ENCODE assay signal across 16 cellular contexts in the genomic region with DNA sequence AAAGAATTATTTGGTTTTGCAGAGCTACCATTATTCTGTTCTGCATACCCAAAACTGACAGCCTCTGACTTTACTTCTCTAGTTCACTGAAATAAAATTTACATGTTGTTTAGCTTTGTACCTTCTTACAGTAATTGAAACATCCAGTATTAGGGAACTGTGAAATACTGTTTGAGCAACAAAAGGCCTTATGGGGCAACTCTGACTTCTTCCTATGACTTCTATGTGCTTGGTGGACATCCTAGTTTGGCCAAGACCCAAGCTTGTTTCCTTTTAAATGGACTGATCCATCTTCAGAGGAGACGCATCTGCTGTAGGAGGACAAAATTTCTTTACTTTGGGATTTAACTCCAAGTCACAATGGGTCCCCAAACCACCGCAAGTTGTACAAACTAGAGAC. TPM values are rescaled to one million over a fixed set of nuclear protein-coding genes. Genes with fewer than 3 reads are reported as not detected.
DNase-seq lines count a peak whose midpoint lies in the region; ATAC-seq, FAIRE-seq and TF ChIP-seq lines count a peak whose summit lies in the region.
"Had no signal": no experiment of that assay in that cellular context is flagged by ENCODE, and none has a peak within 500 bp of the region (broad histone marks: within the 10 kb centered on the region; RNA-seq: fewer than 3 reads in every experiment).

No MANE protein-coding gene starts in this region.

- TF ChIP-seq EP300 in HepG2 (IDR thresholded peaks at IDR 0.05; ENCODE audit: low read depth in 2 of 2, low read length in 2 of 2) (no peak), HepG2 (CRISPR knock-in tag; IDR thresholded peaks at IDR 0.05; ENCODE audit: borderline replicate concordance) (no peak)

- no peak for TF ChIP-seq CTCF in right lobe of liver (IDR thresholded peaks at IDR 0.05)
- no peak for TF ChIP-seq CTCF in HepG2 (CRISPR knock-in tag; IDR thresholded peaks at IDR 0.05)
- TF ChIP-seq CTCF in endothelial cell of umbilical vein (IDR thresholded peaks at IDR 0.05; ENCODE audit: extremely low read depth in 1 of 2, insufficient read depth in 1 of 2, low read depth in 1 of 2, low read length in 2 of 2): no peak
- TF ChIP-seq CTCF in neutrophil (IDR thresholded peaks at IDR 0.05): no peak
- TF ChIP-seq CTCF in vagina (IDR thresholded peaks at IDR 0.05): no peak
- no peak for TF ChIP-seq CTCF in foreskin keratinocyte (conservative IDR thresholded peaks at IDR 0.05)

- H3K4me1 ChIP-seq in right lobe of liver (no peaks in the 10 kb centered on the region), HepG2 (ENCODE audit: insufficient read depth, low read length) (no peaks in the 10 kb centered on the region), endothelial cell of umbilical vein (ENCODE audit: control insufficient read depth, extremely low read depth, insufficient read depth, low read length) (no peaks in the 10 kb centered on the region), neutrophil (ENCODE audit: control insufficient read depth in 1 of 2, insufficient read depth in 1 of 2, low read depth in 1 of 2, low read length in 1 of 2) (peaks cover 40 to 48% of the 10 kb centered on the region in 2 experiments), vagina (peaks cover 10% of the 10 kb centered on the region), foreskin keratinocyte (no peaks in the 10 kb centered on the region)

- H3K36me3 ChIP-seq in right lobe of liver: peaks cover 0 to 34% (median 8%) of the 10 kb centered on the region in 4 donors
- peaks cover 6 to 28% of the 10 kb centered on the region in 2 experiments; a peak in 4 of 5 replicates for H3K36me3 ChIP-seq in HepG2 (replicated peaks in 1 of 2; ENCODE audit: control insufficient read depth in 1 of 2, insufficient read depth in 2 of 2, low read length in 2 of 2)
- H3K36me3 ChIP-seq in endothelial cell of umbilical vein (ENCODE audit: control insufficient read depth in 2 of 2, extremely low read depth in 1 of 2, insufficient read depth in 2 of 2, low read length in 2 of 2): peaks cover 2 to 3% of the 10 kb centered on the region in 2 experiments
- H3K36me3 ChIP-seq in neutrophil: peaks cover 3% of the 10 kb centered on the region
- peaks cover 0 to 15% of the 10 kb centered on the region in 2 donors for H3K36me3 ChIP-seq in vagina

- peak in 3 of 4 donors; percentile 18 to 45 (median 31) for ATAC-seq in right lobe of liver
- no peak for ATAC-seq in HepG2
- no peak for ATAC-seq in foreskin keratinocyte
- ATAC-seq in left ventricle myocardium superior: no peak
- ATAC-seq: GM12878 had no signal

- TF ChIP-seq POLR2A in right lobe of liver (IDR thresholded peaks at IDR 0.05) (no peak), HepG2 (IDR thresholded peaks at IDR 0.05; ENCODE audit: insufficient read depth in 1 of 2, low read depth in 2 of 2, low read length in 2 of 2) (no peak), endothelial cell of umbilical vein (IDR thresholded peaks at IDR 0.05; ENCODE audit: low read depth, low read length) (no peak), vagina (IDR thresholded peaks at IDR 0.05) (no peak)

- H3K9me1 ChIP-seq in endothelial cell of umbilical vein (replicated peaks; ENCODE audit: control insufficient read depth, extremely low read depth, insufficient read depth, low read length): no peaks in the 10 kb centered on the region

- dilution Hi-C loops in endothelial cell of umbilical vein (cut with MboI; ENCODE audit: extremely low pct_ligation_motif_present, low sequenced_read_pairs): no loop called here

- no peaks in the 10 kb centered on the region for H3K9me3 ChIP-seq in right lobe of liver
- no peaks in the 10 kb centered on the region for H3K9me3 ChIP-seq in HepG2 (ENCODE audit: low read length)
- H3K9me3 ChIP-seq in endothelial cell of umbilical vein (replicated peaks; ENCODE audit: control insufficient read depth, insufficient read depth, low read length): no peaks in the 10 kb centered on the region
- no peaks in the 10 kb centered on the region for H3K9me3 ChIP-seq in neutrophil
- no peaks in the 10 kb centered on the region for H3K9me3 ChIP-seq in vagina

- DNase-seq in right lobe of liver (no peak), HepG2 (ENCODE audit: low spot score) (no peak), endothelial cell of umbilical vein (ENCODE audit: low read depth, low spot score) (no peak), nucleus accumbens (lab: John Stamatoyannopoulos, UW) (no peak), vagina (ENCODE audit: extremely low spot score in 2 of 2) (no peak), foreskin keratinocyte (no peak), left ventricle myocardium superior (no peak)
- DNase-seq: 8988T; C1 segment of cervical spinal cord; CD4-positive, alpha-beta memory T cell; DMS79; HCEC 1CT; HFFc6 had no signal

- TF ChIP-seq RAD21 in HepG2 (CRISPR knock-in tag; IDR thresholded peaks at IDR 0.05): no peak

- H3K4me2 ChIP-seq in HepG2 (ENCODE audit: low read depth, low read length) (no peak overlapping the region), endothelial cell of umbilical vein (ENCODE audit: insufficient read depth, low read length) (no peak overlapping the region)

- CTCF ChIA-PET in HepG2 (lab: Yijun Ruan, JAX; ENCODE audit: low intra/inter-chr PET ratio, low total read pairs): no interaction called here
- CTCF ChIA-PET in endothelial cell of umbilical vein (lab: Charles Lee): interaction anchor here (1.3 kb wide), 1 partner anchor 281 kb away, joined by 4 read pairs; no protein-coding TSS in a partner anchor

- H3K4me3 ChIP-seq in right lobe of liver (no peak overlapping the region), HepG2 (replicated peaks in 1 of 3; ENCODE audit: insufficient read depth in 1 of 3, low read depth in 2 of 3, low read length in 3 of 3) (no peak overlapping the region), endothelial cell of umbilical vein (replicated peaks in 1 of 3; ENCODE audit: insufficient read depth in 1 of 3, low read depth in 1 of 3, low read length in 3 of 3) (no peak overlapping the region), neutrophil (ENCODE audit: low read depth in 1 of 2, low read length in 1 of 2) (peak overlapping the region; percentile 14 to 34), vagina (no peak overlapping the region)
- H3K4me3 ChIP-seq: GM12878 had no signal

- BruUV-seq in HepG2 (replicated peaks; lab: Mats Ljungman, UMichigan): no TSS peak
- BruUV-seq in endothelial cell of umbilical vein (replicated peaks; lab: Mats Ljungman, UMichigan): no TSS peak

- H3K79me2 ChIP-seq in HepG2 (ENCODE audit: insufficient read depth, low read length) (no peaks in the 10 kb centered on the region), endothelial cell of umbilical vein (ENCODE audit: control insufficient read depth, insufficient read depth, low read length) (peaks cover 2% of the 10 kb centered on the region)

- H3K27me3 ChIP-seq in right lobe of liver: no peaks in the 10 kb centered on the region
- no peaks in the 10 kb centered on the region for H3K27me3 ChIP-seq in HepG2 (ENCODE audit: control insufficient read depth in 1 of 2, insufficient read depth in 2 of 2, low read length in 2 of 2)
- H3K27me3 ChIP-seq in endothelial cell of umbilical vein (ENCODE audit: control insufficient read depth in 2 of 2, insufficient read depth in 2 of 2, low read length in 2 of 2): no peaks in the 10 kb centered on the region
- H3K27me3 ChIP-seq in neutrophil: no peaks in the 10 kb centered on the region
- no peaks in the 10 kb centered on the region for H3K27me3 ChIP-seq in vagina
- H3K27me3 ChIP-seq in foreskin keratinocyte: no peaks in the 10 kb centered on the region

- in situ Hi-C loops in HepG2 (cut with HindIII; ENCODE audit: extremely low pct_ligation_motif_present, low pct_unique_long_range_greater_than_20kb): no loop called here

- intact Hi-C loops in right lobe of liver (cut with DNase I): no loop called here
- intact Hi-C loops in HepG2 (cut with micrococcal nuclease; ENCODE audit: unreplicated experiment): no loop called here
- intact Hi-C loops in endothelial cell of umbilical vein (cut with micrococcal nuclease): no loop called here
- intact Hi-C loops in vagina (cut with DNase I): no loop called here
- intact Hi-C loops in left ventricle myocardium superior (cut with micrococcal nuclease): no loop called here

- 58% methylated on average over 2 of the region's 2 CpGs for WGBS in right lobe of liver (ENCODE audit: insufficient coverage, low coverage, low lambda C conversion rate, missing lambda C conversion rate)
- 100% methylated on average over 2 of the region's 2 CpGs for WGBS in HepG2 (ENCODE audit: low lambda C conversion rate)

- POLR2A ChIA-PET in HepG2 (lab: Yijun Ruan, JAX): no interaction called here
- POLR2A ChIA-PET in endothelial cell of umbilical vein (lab: Charles Lee): interaction anchor here (0.8 kb wide), 1 partner anchor 50 kb away, joined by 3 read pairs; the partner anchor contains the start of gene SNX3

- H3K27ac ChIP-seq in right lobe of liver: no peak overlapping the region
- no peak overlapping the region for H3K27ac ChIP-seq in HepG2 (ENCODE audit: extremely low read length, insufficient read depth, low read length)
- no peak overlapping the region for H3K27ac ChIP-seq in endothelial cell of umbilical vein (ENCODE audit: insufficient read depth, low read depth, low read length)
- peak overlapping the region; percentile 88 for H3K27ac ChIP-seq in neutrophil
- no peak overlapping the region for H3K27ac ChIP-seq in vagina
- H3K27ac ChIP-seq in foreskin keratinocyte: no peak overlapping the region

- H2AFZ ChIP-seq in HepG2 (ENCODE audit: low read length): no peak overlapping the region
- no peak overlapping the region for H2AFZ ChIP-seq in endothelial cell of umbilical vein (ENCODE audit: low read depth, low read length)

- H4K20me1 ChIP-seq in HepG2 (ENCODE audit: insufficient read depth, low read length) (no peaks in the 10 kb centered on the region), endothelial cell of umbilical vein (replicated peaks; ENCODE audit: control insufficient read depth, extremely low read depth, insufficient read depth, low read length) (no peaks in the 10 kb centered on the region)

- FAIRE-seq in HepG2 (lab: Jason Lieb, UNC): no peak
- FAIRE-seq in endothelial cell of umbilical vein (lab: Jason Lieb, UNC): peak; percentile 21
- FAIRE-seq: GM12878, H1 had no signal

- no peak overlapping the region for H3K9ac ChIP-seq in HepG2 (ENCODE audit: insufficient read depth, low read depth, low read length)
- H3K9ac ChIP-seq in endothelial cell of umbilical vein (replicated peaks; ENCODE audit: extremely low read depth, insufficient read depth, low read length): no peak overlapping the region

RNA-seq across cellular contexts. Expression of gene NR2E1, which starts 44.7 kb away (rescaled TPM):
- not detected for total RNA-seq in right lobe of liver
- total RNA-seq in HepG2 (2016; rRNA removed; fragmentation: Illumina TruSeq; extraction: Trizol): not detected in 2 replicates
- not detected in 2 replicates for total RNA-seq in HepG2 (2016; cell fraction: cytosol; rRNA removed; fragmentation: Illumina TruSeq; extraction: Trizol; ENCODE audit: low read depth)
- total RNA-seq in HepG2 (2016; cell fraction: insoluble cytoplasmic fraction; rRNA removed; fragmentation: Illumina TruSeq; extraction: Trizol): not detected in 2 replicates
- not detected in 2 replicates for total RNA-seq in HepG2 (2016; cell fraction: membrane; rRNA removed; fragmentation: Illumina TruSeq; extraction: Trizol)
- not detected in 2 replicates for total RNA-seq in HepG2 (2016; cell fraction: nucleus; rRNA removed; fragmentation: Illumina TruSeq; extraction: Trizol)
- not detected in 2 replicates for polyA plus RNA-seq in HepG2 (2011; rRNA removed)
- not detected in 2 replicates for polyA plus RNA-seq in HepG2 (2011; cell fraction: cytosol; rRNA removed)
- not detected in 2 replicates for polyA plus RNA-seq in HepG2 (2011; cell fraction: nucleus; rRNA removed)
- polyA plus RNA-seq in HepG2 (2012): not detected in 2 replicates
- not detected in 2 replicates for polyA plus RNA-seq in HepG2 (2016; cell fraction: cytosol; fragmentation: Illumina TruSeq; extraction: Trizol; ENCODE audit: low read depth)
- not detected in 2 replicates for polyA plus RNA-seq in HepG2 (2016; cell fraction: insoluble cytoplasmic fraction; fragmentation: Illumina TruSeq; extraction: Trizol; ENCODE audit: low read depth)
- not detected in 2 replicates for polyA plus RNA-seq in HepG2 (2016; cell fraction: membrane; fragmentation: Illumina TruSeq; extraction: Trizol; ENCODE audit: low read depth)
- polyA plus RNA-seq in HepG2 (2016; cell fraction: nucleus; fragmentation: Illumina TruSeq; extraction: Trizol; ENCODE audit: insufficient read depth, low read depth): not detected in 2 replicates
- not detected in 2 replicates for polyA minus RNA-seq in HepG2 (2011; rRNA and poly(A)+ RNA removed; ENCODE audit: low replicate concordance)
- not detected in 2 replicates for polyA minus RNA-seq in HepG2 (2011; cell fraction: cytosol; rRNA and poly(A)+ RNA removed)
- polyA minus RNA-seq in HepG2 (2011; cell fraction: nucleus; rRNA and poly(A)+ RNA removed): not detected in 2 replicates
- not detected in 2 replicates for total RNA-seq in endothelial cell of umbilical vein
- not detected in 2 replicates for polyA plus RNA-seq in endothelial cell of umbilical vein
- polyA plus RNA-seq in endothelial cell of umbilical vein (2011; cell fraction: cytosol; rRNA removed): not detected in 2 replicates
- polyA plus RNA-seq in endothelial cell of umbilical vein (2011; cell fraction: nucleus; rRNA removed): not detected in 2 replicates
- polyA plus RNA-seq in endothelial cell of umbilical vein (2012): not detected in 2 replicates
- polyA minus RNA-seq in endothelial cell of umbilical vein: not detected in 2 replicates
- not detected for polyA minus RNA-seq in endothelial cell of umbilical vein (2011; cell fraction: cytosol; rRNA and poly(A)+ RNA removed)
- polyA minus RNA-seq in endothelial cell of umbilical vein (2011; cell fraction: nucleus; rRNA and poly(A)+ RNA removed): not detected in 2 replicates
- total RNA-seq in vagina: not detected
- not detected in 2 replicates for total RNA-seq in foreskin keratinocyte
- not detected in 2 replicates for polyA plus RNA-seq in foreskin keratinocyte
- total RNA-seq in left ventricle myocardium superior: not detected
- total RNA-seq: CD4-positive, alpha-beta memory T cell; GM12878; H1; HFFc6 had no signal
- polyA plus RNA-seq: CD4-positive, alpha-beta memory T cell; GM12878; H1 had no signal

RNA-seq across cellular contexts. Expression of gene SNX3, which starts 50.3 kb away (rescaled TPM):
- total RNA-seq in right lobe of liver (100 to 1,000 TPM in 4 of 6 experiments, 10 to 100 TPM in 2; 76.8 to 191 (median 111) TPM), HepG2 (2016; rRNA removed; fragmentation: Illumina TruSeq; extraction: Trizol) (84.9 and 111 TPM in 2 replicates), endothelial cell of umbilical vein (141 and 155 TPM in 2 replicates), vagina (123 TPM), foreskin keratinocyte (123 and 125 TPM in 2 replicates), left ventricle myocardium superior (268 TPM)
- 76.5 and 88.5 TPM in 2 replicates for total RNA-seq in HepG2 (2016; cell fraction: cytosol; rRNA removed; fragmentation: Illumina TruSeq; extraction: Trizol; ENCODE audit: low read depth)
- total RNA-seq in HepG2 (2016; cell fraction: insoluble cytoplasmic fraction; rRNA removed; fragmentation: Illumina TruSeq; extraction: Trizol): 88.8 and 113 TPM in 2 replicates
- total RNA-seq in HepG2 (2016; cell fraction: membrane; rRNA removed; fragmentation: Illumina TruSeq; extraction: Trizol): 153 and 156 TPM in 2 replicates
- total RNA-seq in HepG2 (2016; cell fraction: nucleus; rRNA removed; fragmentation: Illumina TruSeq; extraction: Trizol): 40.1 and 47.1 TPM in 2 replicates
- polyA plus RNA-seq in HepG2 (2011; rRNA removed) (161 and 226 TPM in 2 replicates), endothelial cell of umbilical vein (241 and 281 TPM in 2 replicates), foreskin keratinocyte (160 and 173 TPM in 2 replicates)
- 86.0 and 158 TPM in 2 replicates for polyA plus RNA-seq in HepG2 (2011; cell fraction: cytosol; rRNA removed)
- polyA plus RNA-seq in HepG2 (2011; cell fraction: nucleus; rRNA removed): 18.8 and 37.1 TPM in 2 replicates
- 105 and 119 TPM in 2 replicates for polyA plus RNA-seq in HepG2 (2012)
- polyA plus RNA-seq in HepG2 (2016; cell fraction: cytosol; fragmentation: Illumina TruSeq; extraction: Trizol; ENCODE audit: low read depth): 170 and 199 TPM in 2 replicates
- 189 and 197 TPM in 2 replicates for polyA plus RNA-seq in HepG2 (2016; cell fraction: insoluble cytoplasmic fraction; fragmentation: Illumina TruSeq; extraction: Trizol; ENCODE audit: low read depth)
- polyA plus RNA-seq in HepG2 (2016; cell fraction: membrane; fragmentation: Illumina TruSeq; extraction: Trizol; ENCODE audit: low read depth): 247 and 254 TPM in 2 replicates
- polyA plus RNA-seq in HepG2 (2016; cell fraction: nucleus; fragmentation: Illumina TruSeq; extraction: Trizol; ENCODE audit: insufficient read depth, low read depth): 84.4 and 93.0 TPM in 2 replicates
- 58.3 and 60.5 TPM in 2 replicates for polyA minus RNA-seq in HepG2 (2011; rRNA and poly(A)+ RNA removed; ENCODE audit: low replicate concordance)
- 38.9 and 45.4 TPM in 2 replicates for polyA minus RNA-seq in HepG2 (2011; cell fraction: cytosol; rRNA and poly(A)+ RNA removed)
- polyA minus RNA-seq in HepG2 (2011; cell fraction: nucleus; rRNA and poly(A)+ RNA removed): 20.5 and 22.4 TPM in 2 replicates
- 199 and 210 TPM in 2 replicates for polyA plus RNA-seq in endothelial cell of umbilical vein (2011; cell fraction: cytosol; rRNA removed)
- polyA plus RNA-seq in endothelial cell of umbilical vein (2011; cell fraction: nucleus; rRNA removed): 58.6 and 71.2 TPM in 2 replicates
- 175 and 209 TPM in 2 replicates for polyA plus RNA-seq in endothelial cell of umbilical vein (2012)
- 125 and 156 TPM in 2 replicates for polyA minus RNA-seq in endothelial cell of umbilical vein
- 53.1 TPM for polyA minus RNA-seq in endothelial cell of umbilical vein (2011; cell fraction: cytosol; rRNA and poly(A)+ RNA removed)
- 17.7 and 25.4 TPM in 2 replicates for polyA minus RNA-seq in endothelial cell of umbilical vein (2011; cell fraction: nucleus; rRNA and poly(A)+ RNA removed)

Comparison
In these comparisons a context has a peak if more than half of its experiments do, and no peak if none do; other contexts are left out.
1. ATAC-seq: peak in right lobe of liver (3 of 4); none in HepG2 (single experiment), foreskin keratinocyte (single experiment) and left ventricle myocardium superior (single experiment).
2. H3K4me3 ChIP-seq: peak in neutrophil (2 of 2); none in right lobe of liver (0 of 3), HepG2 (0 of 3), endothelial cell of umbilical vein (0 of 3) and vagina (0 of 2).